In genomic region chr3:43692085-43692484, GRCh38 we compare ENCODE assay signal across 8 cellular contexts. TPM values are rescaled to one million over a fixed set of nuclear protein-coding genes. Genes with fewer than 3 reads are reported as not detected.
DNase-seq lines count a peak whose midpoint lies in the region; ATAC-seq and TF ChIP-seq lines count a peak whose summit lies in the region.

No MANE protein-coding gene starts in this region.

- no peak overlapping the region for H3K4me3 ChIP-seq in SU-DHL-6 (ENCODE audit: insufficient read depth, low read length, poor library complexity, severe bottlenecking)
- peak overlapping the region; percentile 66 for H3K4me3 ChIP-seq in fibroblast of pulmonary artery (replicated peaks; ENCODE audit: low read depth, low read length)
- H3K4me3 ChIP-seq in gastrocnemius medialis: peak overlapping the region; percentile 66 to 93 (median 76)

- H3K9me2 ChIP-seq in SU-DHL-6 (replicated peaks; ENCODE audit: insufficient read depth, low read length): no peaks in the 10 kb centered on the region

- no peak overlapping the region for H2AFZ ChIP-seq in SU-DHL-6 (ENCODE audit: low read depth, low read length, severe bottlenecking)

- H3K9me3 ChIP-seq in SU-DHL-6 (ENCODE audit: insufficient read depth, low read length): no peaks in the 10 kb centered on the region
- H3K9me3 ChIP-seq in gastrocnemius medialis: no peaks in the 10 kb centered on the region

- H3K27me3 ChIP-seq in SU-DHL-6 (ENCODE audit: low read length) (no peaks in the 10 kb centered on the region), gastrocnemius medialis (no peaks in the 10 kb centered on the region)

- H3K4me2 ChIP-seq in SU-DHL-6 (ENCODE audit: low read depth, low read length, poor library complexity, severe bottlenecking): peak overlapping the region; percentile 65

- intact Hi-C loops in gastrocnemius medialis (cut with DNase I; ENCODE audit: low total_unique reads): loop anchor here (5.0 to 10.0 kb wide), 2 partner anchors 405 to 1107 kb away; partner anchors contain the start of genes SEC22C and SNRK

- H3K4me1 ChIP-seq in gastrocnemius medialis: peaks cover 37 to 39% of the 10 kb centered on the region in 2 donors

- no peaks in the 10 kb centered on the region for H3F3A ChIP-seq in SU-DHL-6 (ENCODE audit: insufficient read depth)

- ATAC-seq in gastrocnemius medialis: no peak
- no peak for ATAC-seq in HG03565 (IDR thresholded peaks at IDR 0.05; ENCODE audit: unreplicated experiment)
- ATAC-seq in HG03432 (IDR thresholded peaks at IDR 0.05; ENCODE audit: unreplicated experiment): no peak

- H3K27ac ChIP-seq in SU-DHL-6 (ENCODE audit: low read depth, low read length) (no peak overlapping the region), gastrocnemius medialis (no peak overlapping the region)

- in situ Hi-C loops in gastrocnemius medialis (cut with MboI; ENCODE audit: low sequenced_read_pairs in 4 of 4): no loop called here

- no peak for TF ChIP-seq POLR2A in gastrocnemius medialis (IDR thresholded peaks at IDR 0.05)

- no peaks in the 10 kb centered on the region for H3K79me2 ChIP-seq in SU-DHL-6 (ENCODE audit: insufficient read depth, low read length)

- H4K20me1 ChIP-seq in SU-DHL-6 (ENCODE audit: low read depth, low read length): no peaks in the 10 kb centered on the region

- no peak overlapping the region for H3K9ac ChIP-seq in SU-DHL-6 (ENCODE audit: low read length)

- peak; percentile 58 for DNase-seq in HCEC 1CT
- no peak for DNase-seq in fibroblast of pulmonary artery (ENCODE audit: low read depth)
- no peak for DNase-seq in gastrocnemius medialis
- DNase-seq in stimulated activated naive CD4-positive, alpha-beta T cell (lab: John Stamatoyannopoulos, UW): no peak
- DNase-seq in NCI-H510A (lab: John Stamatoyannopoulos, UW): no peak

- no peak for TF ChIP-seq CTCF in SU-DHL-6 (IDR thresholded peaks at IDR 0.05; ENCODE audit: insufficient read depth, low read length, poor library complexity, severe bottlenecking)
- no peak for TF ChIP-seq CTCF in fibroblast of pulmonary artery (IDR thresholded peaks at IDR 0.05; ENCODE audit: low read length, missing control alignments)
- no peak for TF ChIP-seq CTCF in gastrocnemius medialis (IDR thresholded peaks at IDR 0.05 in 4 of 5, conservative IDR thresholded peaks at IDR 0.05 in 1 of 5)

- H3K36me3 ChIP-seq in SU-DHL-6 (ENCODE audit: low read length) (no peaks in the 10 kb centered on the region), gastrocnemius medialis (no peaks in the 10 kb centered on the region)

RNA-seq across cellular contexts. Expression of gene ABHD5, which starts 1.3 kb away (rescaled TPM):
- 10 to 100 TPM; 18.6 to 43.7 (median 33.7) TPM for total RNA-seq in gastrocnemius medialis
